1 cellular context compared by ENCODE assay signal in the genomic region with DNA sequence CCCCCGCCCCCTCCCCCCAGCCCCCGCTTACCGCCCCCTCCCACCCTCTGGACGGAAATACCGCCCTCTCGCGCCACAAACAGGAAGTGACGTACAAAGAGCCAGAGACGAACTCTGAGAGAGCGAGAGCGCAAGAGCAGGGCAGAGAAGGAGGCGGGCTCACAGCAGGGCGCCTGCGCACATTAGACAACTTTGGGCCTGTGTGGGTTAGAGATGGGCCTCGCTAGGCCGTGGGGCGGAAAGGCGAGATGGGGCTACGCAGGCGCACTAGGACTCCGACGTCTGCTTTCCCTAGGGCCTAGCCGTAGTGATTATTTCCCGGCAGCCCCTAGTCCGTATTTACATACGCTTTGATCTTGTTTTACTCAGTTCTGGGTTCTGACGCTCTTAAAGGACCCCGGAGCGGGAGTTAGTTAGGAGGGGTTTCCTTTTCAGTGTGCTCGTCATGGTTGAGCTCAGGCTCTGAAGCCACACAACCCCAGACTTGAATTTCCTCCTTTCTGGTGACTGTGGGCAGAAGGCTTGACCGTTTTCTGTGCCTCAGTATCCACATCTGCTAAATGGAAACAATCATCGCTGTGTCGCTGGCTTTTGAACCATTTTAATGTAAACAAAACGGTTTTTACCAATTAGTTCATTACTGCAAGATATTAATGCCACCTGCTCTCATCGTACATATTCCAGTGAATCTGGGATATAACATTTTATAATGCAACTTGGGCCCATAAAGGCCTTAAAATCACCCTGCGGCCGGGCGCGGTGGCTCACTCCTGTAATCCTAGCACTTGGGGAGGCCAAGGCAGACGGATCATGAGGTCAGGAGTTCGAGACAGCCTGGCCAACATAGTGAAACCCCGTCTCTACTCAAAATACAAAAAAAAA.
TF ChIP-seq lines count a peak whose summit lies in the region.

No MANE protein-coding gene starts in this region.

TF ChIP-seq in GM12878, 131 proteins besides CTCF, POLR2A, EP300 and RAD21 (continued from another document and continues in another):
- TF ChIP-seq, protein P1, sequence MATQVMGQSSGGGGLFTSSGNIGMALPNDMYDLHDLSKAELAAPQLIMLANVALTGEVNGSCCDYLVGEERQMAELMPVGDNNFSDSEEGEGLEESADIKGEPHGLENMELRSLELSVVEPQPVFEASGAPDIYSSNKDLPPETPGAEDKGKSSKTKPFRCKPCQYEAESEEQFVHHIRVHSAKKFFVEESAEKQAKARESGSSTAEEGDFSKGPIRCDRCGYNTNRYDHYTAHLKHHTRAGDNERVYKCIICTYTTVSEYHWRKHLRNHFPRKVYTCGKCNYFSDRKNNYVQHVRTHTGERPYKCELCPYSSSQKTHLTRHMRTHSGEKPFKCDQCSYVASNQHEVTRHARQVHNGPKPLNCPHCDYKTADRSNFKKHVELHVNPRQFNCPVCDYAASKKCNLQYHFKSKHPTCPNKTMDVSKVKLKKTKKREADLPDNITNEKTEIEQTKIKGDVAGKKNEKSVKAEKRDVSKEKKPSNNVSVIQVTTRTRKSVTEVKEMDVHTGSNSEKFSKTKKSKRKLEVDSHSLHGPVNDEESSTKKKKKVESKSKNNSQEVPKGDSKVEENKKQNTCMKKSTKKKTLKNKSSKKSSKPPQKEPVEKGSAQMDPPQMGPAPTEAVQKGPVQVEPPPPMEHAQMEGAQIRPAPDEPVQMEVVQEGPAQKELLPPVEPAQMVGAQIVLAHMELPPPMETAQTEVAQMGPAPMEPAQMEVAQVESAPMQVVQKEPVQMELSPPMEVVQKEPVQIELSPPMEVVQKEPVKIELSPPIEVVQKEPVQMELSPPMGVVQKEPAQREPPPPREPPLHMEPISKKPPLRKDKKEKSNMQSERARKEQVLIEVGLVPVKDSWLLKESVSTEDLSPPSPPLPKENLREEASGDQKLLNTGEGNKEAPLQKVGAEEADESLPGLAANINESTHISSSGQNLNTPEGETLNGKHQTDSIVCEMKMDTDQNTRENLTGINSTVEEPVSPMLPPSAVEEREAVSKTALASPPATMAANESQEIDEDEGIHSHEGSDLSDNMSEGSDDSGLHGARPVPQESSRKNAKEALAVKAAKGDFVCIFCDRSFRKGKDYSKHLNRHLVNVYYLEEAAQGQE (IDR thresholded peaks at IDR 0.05; ENCODE audit: low read depth, low read length) = no peak
- TF ChIP-seq FOXM1 (IDR thresholded peaks at IDR 0.05; ENCODE audit: low read depth, low read length) (no peak), CREB1 (IDR thresholded peaks at IDR 0.05; ENCODE audit: low read depth) (peak; percentile 85), SREBF2 (IDR thresholded peaks at IDR 0.05; ENCODE audit: low read length) (no peak), RFX5 (IDR thresholded peaks at IDR 0.05; ENCODE audit: low read depth, low read length) (no peak), CHD2 (IDR thresholded peaks at IDR 0.05; ENCODE audit: borderline replicate concordance, low read depth, low read length) (no peak; the same call in 1 of the 2 replicates), SMARCA5 (IDR thresholded peaks at IDR 0.05) (peak; percentile 91), MEF2B (IDR thresholded peaks at IDR 0.05; ENCODE audit: partially characterized antibody, poor library complexity, severe bottlenecking) (peak; percentile 55), IKZF1 (conservative IDR thresholded peaks at IDR 0.05) (peak; percentile 76), TCF12 (IDR thresholded peaks at IDR 0.05; ENCODE audit: low read depth, low read length) (no peak), YY1 (IDR thresholded peaks at IDR 0.05; ENCODE audit: low read depth, low read length) (0 out of 2 replicates have a peak, but pooled peaks have one; percentile 49), RCOR1 (conservative IDR thresholded peaks at IDR 0.05; ENCODE audit: low read depth, low read length) (peak; percentile 73; the same call in 1 of the 2 replicates), NFIC (IDR thresholded peaks at IDR 0.05; ENCODE audit: low read depth, low read length) (no peak), EED (IDR thresholded peaks at IDR 0.05; ENCODE audit: low read depth) (no peak), NR2C2 (IDR thresholded peaks at IDR 0.05; ENCODE audit: borderline replicate concordance, control insufficient read depth, insufficient read length, low read depth) (no peak), ZNF24 (IDR thresholded peaks at IDR 0.05) (no peak), LARP7 (IDR thresholded peaks at IDR 0.05) (no peak), RB1 (IDR thresholded peaks at IDR 0.05; ENCODE audit: borderline replicate concordance) (no peak; the same call in 1 of the 2 replicates), ZBED1 (IDR thresholded peaks at IDR 0.05; ENCODE audit: borderline replicate concordance) (no peak), IRF4 (IDR thresholded peaks at IDR 0.05; ENCODE audit: low read depth, low read length) (peak; percentile 9; the same call in 1 of the 2 replicates), BCL11A (IDR thresholded peaks at IDR 0.05; ENCODE audit: low read depth, low read length) (no peak), ZZZ3 (IDR thresholded peaks at IDR 0.05; ENCODE audit: control insufficient read depth, insufficient read length, low read depth) (no peak), ESRRA (IDR thresholded peaks at IDR 0.05; ENCODE audit: low read length) (no peak), BACH1 (IDR thresholded peaks at IDR 0.05; ENCODE audit: borderline replicate concordance) (no peak), STAT3 (IDR thresholded peaks at IDR 0.05; ENCODE audit: low read depth, low read length) (no peak), SIN3A (IDR thresholded peaks at IDR 0.05; ENCODE audit: low read depth, low read length) (no peak), BHLHE40 (IDR thresholded peaks at IDR 0.05; ENCODE audit: borderline replicate concordance in 1 of 2, low read depth in 2 of 2, low read length in 1 of 2) (no peak), KLF5 (IDR thresholded peaks at IDR 0.05; ENCODE audit: partially characterized antibody) (no peak), YBX1 (IDR thresholded peaks at IDR 0.05) (no peak), PAX5 (IDR thresholded peaks at IDR 0.05; ENCODE audit: borderline replicate concordance, low read depth, low read length) (0 out of 2 replicates have a peak, but pooled peaks have one; percentile 31), ZSCAN29 (IDR thresholded peaks at IDR 0.05) (no peak), RELA (IDR thresholded peaks at IDR 0.05; ENCODE audit: borderline replicate concordance, partially characterized antibody) (no peak), CBFB (IDR thresholded peaks at IDR 0.05; ENCODE audit: low read depth) (no peak; the same call in 1 of the 2 replicates)
- TF ChIP-seq, protein P2, sequence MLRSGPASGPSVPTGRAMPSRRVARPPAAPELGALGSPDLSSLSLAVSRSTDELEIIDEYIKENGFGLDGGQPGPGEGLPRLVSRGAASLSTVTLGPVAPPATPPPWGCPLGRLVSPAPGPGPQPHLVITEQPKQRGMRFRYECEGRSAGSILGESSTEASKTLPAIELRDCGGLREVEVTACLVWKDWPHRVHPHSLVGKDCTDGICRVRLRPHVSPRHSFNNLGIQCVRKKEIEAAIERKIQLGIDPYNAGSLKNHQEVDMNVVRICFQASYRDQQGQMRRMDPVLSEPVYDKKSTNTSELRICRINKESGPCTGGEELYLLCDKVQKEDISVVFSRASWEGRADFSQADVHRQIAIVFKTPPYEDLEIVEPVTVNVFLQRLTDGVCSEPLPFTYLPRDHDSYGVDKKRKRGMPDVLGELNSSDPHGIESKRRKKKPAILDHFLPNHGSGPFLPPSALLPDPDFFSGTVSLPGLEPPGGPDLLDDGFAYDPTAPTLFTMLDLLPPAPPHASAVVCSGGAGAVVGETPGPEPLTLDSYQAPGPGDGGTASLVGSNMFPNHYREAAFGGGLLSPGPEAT (IDR thresholded peaks at IDR 0.05; ENCODE audit: low read depth) = peak; percentile 64; the same call in 1 of the 2 replicates
- TF ChIP-seq, protein P3, sequence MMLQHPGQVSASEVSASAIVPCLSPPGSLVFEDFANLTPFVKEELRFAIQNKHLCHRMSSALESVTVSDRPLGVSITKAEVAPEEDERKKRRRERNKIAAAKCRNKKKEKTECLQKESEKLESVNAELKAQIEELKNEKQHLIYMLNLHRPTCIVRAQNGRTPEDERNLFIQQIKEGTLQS (IDR thresholded peaks at IDR 0.05; ENCODE audit: borderline replicate concordance, extremely low read depth, low read depth, low read length) = no peak
- TF ChIP-seq, protein P4, sequence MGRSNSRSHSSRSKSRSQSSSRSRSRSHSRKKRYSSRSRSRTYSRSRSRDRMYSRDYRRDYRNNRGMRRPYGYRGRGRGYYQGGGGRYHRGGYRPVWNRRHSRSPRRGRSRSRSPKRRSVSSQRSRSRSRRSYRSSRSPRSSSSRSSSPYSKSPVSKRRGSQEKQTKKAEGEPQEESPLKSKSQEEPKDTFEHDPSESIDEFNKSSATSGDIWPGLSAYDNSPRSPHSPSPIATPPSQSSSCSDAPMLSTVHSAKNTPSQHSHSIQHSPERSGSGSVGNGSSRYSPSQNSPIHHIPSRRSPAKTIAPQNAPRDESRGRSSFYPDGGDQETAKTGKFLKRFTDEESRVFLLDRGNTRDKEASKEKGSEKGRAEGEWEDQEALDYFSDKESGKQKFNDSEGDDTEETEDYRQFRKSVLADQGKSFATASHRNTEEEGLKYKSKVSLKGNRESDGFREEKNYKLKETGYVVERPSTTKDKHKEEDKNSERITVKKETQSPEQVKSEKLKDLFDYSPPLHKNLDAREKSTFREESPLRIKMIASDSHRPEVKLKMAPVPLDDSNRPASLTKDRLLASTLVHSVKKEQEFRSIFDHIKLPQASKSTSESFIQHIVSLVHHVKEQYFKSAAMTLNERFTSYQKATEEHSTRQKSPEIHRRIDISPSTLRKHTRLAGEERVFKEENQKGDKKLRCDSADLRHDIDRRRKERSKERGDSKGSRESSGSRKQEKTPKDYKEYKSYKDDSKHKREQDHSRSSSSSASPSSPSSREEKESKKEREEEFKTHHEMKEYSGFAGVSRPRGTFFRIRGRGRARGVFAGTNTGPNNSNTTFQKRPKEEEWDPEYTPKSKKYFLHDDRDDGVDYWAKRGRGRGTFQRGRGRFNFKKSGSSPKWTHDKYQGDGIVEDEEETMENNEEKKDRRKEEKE (IDR thresholded peaks at IDR 0.05) = no peak
- TF ChIP-seq, protein P5, sequence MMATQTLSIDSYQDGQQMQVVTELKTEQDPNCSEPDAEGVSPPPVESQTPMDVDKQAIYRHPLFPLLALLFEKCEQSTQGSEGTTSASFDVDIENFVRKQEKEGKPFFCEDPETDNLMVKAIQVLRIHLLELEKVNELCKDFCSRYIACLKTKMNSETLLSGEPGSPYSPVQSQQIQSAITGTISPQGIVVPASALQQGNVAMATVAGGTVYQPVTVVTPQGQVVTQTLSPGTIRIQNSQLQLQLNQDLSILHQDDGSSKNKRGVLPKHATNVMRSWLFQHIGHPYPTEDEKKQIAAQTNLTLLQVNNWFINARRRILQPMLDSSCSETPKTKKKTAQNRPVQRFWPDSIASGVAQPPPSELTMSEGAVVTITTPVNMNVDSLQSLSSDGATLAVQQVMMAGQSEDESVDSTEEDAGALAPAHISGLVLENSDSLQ (IDR thresholded peaks at IDR 0.05) = 0 out of 2 replicates have a peak, but pooled peaks have one; percentile 24
- TF ChIP-seq, protein P6, sequence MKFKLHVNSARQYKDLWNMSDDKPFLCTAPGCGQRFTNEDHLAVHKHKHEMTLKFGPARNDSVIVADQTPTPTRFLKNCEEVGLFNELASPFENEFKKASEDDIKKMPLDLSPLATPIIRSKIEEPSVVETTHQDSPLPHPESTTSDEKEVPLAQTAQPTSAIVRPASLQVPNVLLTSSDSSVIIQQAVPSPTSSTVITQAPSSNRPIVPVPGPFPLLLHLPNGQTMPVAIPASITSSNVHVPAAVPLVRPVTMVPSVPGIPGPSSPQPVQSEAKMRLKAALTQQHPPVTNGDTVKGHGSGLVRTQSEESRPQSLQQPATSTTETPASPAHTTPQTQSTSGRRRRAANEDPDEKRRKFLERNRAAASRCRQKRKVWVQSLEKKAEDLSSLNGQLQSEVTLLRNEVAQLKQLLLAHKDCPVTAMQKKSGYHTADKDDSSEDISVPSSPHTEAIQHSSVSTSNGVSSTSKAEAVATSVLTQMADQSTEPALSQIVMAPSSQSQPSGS (IDR thresholded peaks at IDR 0.05; ENCODE audit: low read length) = no peak
- TF ChIP-seq, protein P7, sequence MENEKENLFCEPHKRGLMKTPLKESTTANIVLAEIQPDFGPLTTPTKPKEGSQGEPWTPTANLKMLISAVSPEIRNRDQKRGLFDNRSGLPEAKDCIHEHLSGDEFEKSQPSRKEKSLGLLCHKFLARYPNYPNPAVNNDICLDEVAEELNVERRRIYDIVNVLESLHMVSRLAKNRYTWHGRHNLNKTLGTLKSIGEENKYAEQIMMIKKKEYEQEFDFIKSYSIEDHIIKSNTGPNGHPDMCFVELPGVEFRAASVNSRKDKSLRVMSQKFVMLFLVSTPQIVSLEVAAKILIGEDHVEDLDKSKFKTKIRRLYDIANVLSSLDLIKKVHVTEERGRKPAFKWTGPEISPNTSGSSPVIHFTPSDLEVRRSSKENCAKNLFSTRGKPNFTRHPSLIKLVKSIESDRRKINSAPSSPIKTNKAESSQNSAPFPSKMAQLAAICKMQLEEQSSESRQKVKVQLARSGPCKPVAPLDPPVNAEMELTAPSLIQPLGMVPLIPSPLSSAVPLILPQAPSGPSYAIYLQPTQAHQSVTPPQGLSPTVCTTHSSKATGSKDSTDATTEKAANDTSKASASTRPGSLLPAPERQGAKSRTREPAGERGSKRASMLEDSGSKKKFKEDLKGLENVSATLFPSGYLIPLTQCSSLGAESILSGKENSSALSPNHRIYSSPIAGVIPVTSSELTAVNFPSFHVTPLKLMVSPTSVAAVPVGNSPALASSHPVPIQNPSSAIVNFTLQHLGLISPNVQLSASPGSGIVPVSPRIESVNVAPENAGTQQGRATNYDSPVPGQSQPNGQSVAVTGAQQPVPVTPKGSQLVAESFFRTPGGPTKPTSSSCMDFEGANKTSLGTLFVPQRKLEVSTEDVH (IDR thresholded peaks at IDR 0.05; ENCODE audit: low read depth, partially characterized antibody) = peak; percentile 39
- TF ChIP-seq, protein P8, sequence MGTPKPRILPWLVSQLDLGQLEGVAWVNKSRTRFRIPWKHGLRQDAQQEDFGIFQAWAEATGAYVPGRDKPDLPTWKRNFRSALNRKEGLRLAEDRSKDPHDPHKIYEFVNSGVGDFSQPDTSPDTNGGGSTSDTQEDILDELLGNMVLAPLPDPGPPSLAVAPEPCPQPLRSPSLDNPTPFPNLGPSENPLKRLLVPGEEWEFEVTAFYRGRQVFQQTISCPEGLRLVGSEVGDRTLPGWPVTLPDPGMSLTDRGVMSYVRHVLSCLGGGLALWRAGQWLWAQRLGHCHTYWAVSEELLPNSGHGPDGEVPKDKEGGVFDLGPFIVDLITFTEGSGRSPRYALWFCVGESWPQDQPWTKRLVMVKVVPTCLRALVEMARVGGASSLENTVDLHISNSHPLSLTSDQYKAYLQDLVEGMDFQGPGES (IDR thresholded peaks at IDR 0.05) = no peak
- TF ChIP-seq, protein P9, sequence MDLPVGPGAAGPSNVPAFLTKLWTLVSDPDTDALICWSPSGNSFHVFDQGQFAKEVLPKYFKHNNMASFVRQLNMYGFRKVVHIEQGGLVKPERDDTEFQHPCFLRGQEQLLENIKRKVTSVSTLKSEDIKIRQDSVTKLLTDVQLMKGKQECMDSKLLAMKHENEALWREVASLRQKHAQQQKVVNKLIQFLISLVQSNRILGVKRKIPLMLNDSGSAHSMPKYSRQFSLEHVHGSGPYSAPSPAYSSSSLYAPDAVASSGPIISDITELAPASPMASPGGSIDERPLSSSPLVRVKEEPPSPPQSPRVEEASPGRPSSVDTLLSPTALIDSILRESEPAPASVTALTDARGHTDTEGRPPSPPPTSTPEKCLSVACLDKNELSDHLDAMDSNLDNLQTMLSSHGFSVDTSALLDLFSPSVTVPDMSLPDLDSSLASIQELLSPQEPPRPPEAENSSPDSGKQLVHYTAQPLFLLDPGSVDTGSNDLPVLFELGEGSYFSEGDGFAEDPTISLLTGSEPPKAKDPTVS (IDR thresholded peaks at IDR 0.05; ENCODE audit: low read depth, low read length) = no peak
